ENCODE assay signal across 6 cellular contexts in the genomic region with DNA sequence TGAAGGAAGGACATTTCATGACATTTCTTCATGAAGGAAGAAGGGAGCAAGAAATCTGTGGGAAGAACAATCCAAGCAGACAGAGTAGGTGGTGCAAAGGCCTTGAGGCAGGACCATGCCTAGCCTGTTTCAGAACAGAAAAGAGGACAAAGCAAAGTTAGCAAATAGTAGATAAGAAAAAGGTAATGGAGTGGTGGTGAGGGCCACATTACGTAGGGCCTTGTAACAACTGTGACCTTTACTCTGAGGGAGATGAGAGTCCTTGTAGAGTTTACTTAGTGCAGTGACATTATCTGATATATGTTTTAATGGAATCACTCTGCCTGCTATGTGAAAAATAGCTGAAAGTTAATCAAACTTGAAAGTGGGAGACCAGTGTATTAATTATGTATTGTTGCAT.
"Had no signal": no experiment of that assay in that cellular context is flagged by ENCODE, and none has a peak within 500 bp of the region (broad histone marks: within the 10 kb centered on the region; RNA-seq: fewer than 3 reads in every experiment).

No MANE protein-coding gene starts in this region.

- H3K4me3 ChIP-seq: GM23248, HAP-1 had no signal

- H3K27ac ChIP-seq: GM23248 had no signal

- H3K9me3 ChIP-seq: HAP-1 had no signal

- H3K4me1 ChIP-seq: HAP-1 had no signal

- H3K36me3 ChIP-seq: HAP-1 had no signal

- H2AFZ ChIP-seq: GM23248 had no signal

- DNase-seq: GM23248, GOT3, H7, HFFc6, KG1 had no signal
